In the genomic region with DNA sequence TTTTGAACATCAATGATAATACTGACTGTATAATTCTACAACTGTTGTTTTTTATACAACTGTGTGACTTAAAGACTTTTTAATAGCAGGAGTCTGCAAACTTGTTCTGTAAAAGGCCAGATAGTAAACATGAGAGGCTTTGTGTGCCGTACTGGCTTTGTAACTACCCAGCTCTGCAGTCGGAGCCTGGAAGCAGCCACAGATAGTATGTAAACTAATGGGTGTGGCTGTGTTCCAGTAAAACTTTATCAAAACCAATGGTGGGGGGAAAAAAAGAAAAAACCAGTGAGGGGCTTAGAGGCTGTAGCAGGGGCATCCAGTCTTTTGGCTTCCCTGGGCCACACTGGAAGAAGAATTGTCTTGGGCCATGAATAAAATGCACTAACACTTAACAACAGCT, we compare ENCODE assay signal across 31 cellular contexts.
"Had no signal": no experiment of that assay in that cellular context is flagged by ENCODE, and none has a peak within 500 bp of the region (broad histone marks: within the 10 kb centered on the region; RNA-seq: fewer than 3 reads in every experiment).

No MANE protein-coding gene starts in this region.

- H3K9ac ChIP-seq: SK-N-SH had no signal

- ATAC-seq: activated CD4-positive, alpha-beta T cell treated with anti-CD3 and anti-CD28 coated beads for 36 hours; activated CD4-positive, CD25-positive, alpha-beta regulatory T cell treated with anti-CD3 and anti-CD28 coated beads, Interleukin-2, amount 50 U/mL, for 24 hours; activated CD8-positive, alpha-beta memory T cell treated with anti-CD3 and anti-CD28 coated beads, Interleukin-2, amount 10 ng/mL, durations not matched to agents 7 days and 5 days; Panc1; WTC11 had no signal

- H3K9me3 ChIP-seq: MG63, SJSA1, SK-N-SH had no signal

- H3K27ac ChIP-seq: brain microvascular endothelial cell, SJSA1 had no signal

- DNase-seq: activated CD4-positive, alpha-beta T cell treated with anti-CD3 and anti-CD28 coated beads for 36 hours; activated CD4-positive, alpha-beta T cell treated with anti-CD3 and anti-CD28 coated beads, Interleukin-2, amount 10 ng/mL, durations not matched to agents 7 days and 5 days; activated CD4-positive, alpha-beta T cell treated with anti-CD3 and anti-CD28 coated beads, Interleukin-2, amount 50 U/mL, for 48 hours; activated CD8-positive, alpha-beta memory T cell treated with anti-CD3 and anti-CD28 coated beads for 24 hours; activated CD8-positive, alpha-beta memory T cell treated with anti-CD3 and anti-CD28 coated beads, Interleukin-2, amount 10 ng/mL, durations not matched to agents 7 days and 5 days; activated CD8-positive, alpha-beta memory T cell treated with anti-CD3 and anti-CD28 coated beads, Interleukin-2, amount 50 U/mL, for 48 hours; activated effector memory CD4-positive, alpha-beta T cell treated with anti-CD3 and anti-CD28 coated beads, Interleukin-2, amount 50 U/mL, for 16 hours; activated naive CD4-positive, alpha-beta T cell; activated naive CD4-positive, alpha-beta T cell treated with anti-CD3 and anti-CD28 coated beads, Interleukin-2, amount 50 U/mL, for 16 hours; activated naive CD8-positive, alpha-beta T cell treated with anti-CD3 and anti-CD28 coated beads for 36 hours; activated T-cell treated with anti-CD3 and anti-CD28 coated beads, Interleukin-2, amount 50 U/mL, for 48 hours; amniotic stem cell; aorta; brain microvascular endothelial cell; Karpas-422; KBM-7; MG63; NCI-H1048; NCI-H1105 treated with DMSO at 0.1 percent for 48 hours; NCI-H1436; NCI-H1694; NCI-H1930; NCI-H2081 treated with DMSO at 0.1 percent for 48 hours; NCI-H345; NCI-H524 treated with DMSO at 0.1 percent for 48 hours; SHP77; SK-N-SH had no signal

- H3K4me3 ChIP-seq: MG63, SJSA1 had no signal

- H3K4me1 ChIP-seq: SJSA1 had no signal

- H3K27me3 ChIP-seq: brain microvascular endothelial cell, MG63, SJSA1 had no signal
